In the genomic region with DNA sequence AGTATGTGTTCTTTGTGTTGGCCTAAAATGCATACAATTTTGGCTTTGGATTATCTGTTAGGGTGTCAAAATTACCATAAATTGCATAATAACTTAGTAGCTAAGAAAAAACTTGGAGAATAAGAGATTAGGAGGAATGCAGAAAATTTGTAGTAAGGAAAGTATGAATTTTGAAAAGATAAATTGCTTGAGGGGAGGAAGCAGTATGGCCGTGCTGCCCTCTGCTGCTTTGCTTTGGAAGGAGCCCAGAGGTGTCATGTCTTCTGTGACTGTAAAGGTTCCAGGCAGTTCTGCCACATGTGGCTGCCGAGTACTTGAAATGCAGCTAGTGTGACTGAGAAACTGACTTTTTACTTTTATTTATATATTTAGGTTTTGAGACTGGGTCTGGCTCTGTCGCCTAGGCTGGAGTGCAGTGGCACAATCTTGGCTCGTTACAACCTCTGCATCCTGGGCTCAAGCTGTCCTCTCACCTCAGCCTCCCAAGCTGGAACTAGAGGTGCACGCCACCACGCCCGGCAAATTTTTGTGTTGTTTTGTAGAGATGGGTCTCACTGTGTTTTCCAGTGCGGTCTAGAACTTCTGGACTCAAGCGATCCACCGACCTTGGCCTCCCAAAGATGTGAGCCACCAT, we compare ENCODE assay signal across 1 cellular context.
TF ChIP-seq lines count a peak whose summit lies in the region.

No MANE protein-coding gene starts in this region.

TF ChIP-seq in IMR-90, 13 proteins besides CTCF, POLR2A, EP300 and RAD21:
- TF ChIP-seq SMC3 (IDR thresholded peaks at IDR 0.05; ENCODE audit: low read depth, low read length) = peak; percentile 71
- no peak for TF ChIP-seq FOS (IDR thresholded peaks at IDR 0.05; ENCODE audit: low read depth, low read length)
- no peak for TF ChIP-seq CHD1 (IDR thresholded peaks at IDR 0.05; ENCODE audit: low read depth, low read length)
- TF ChIP-seq CEBPB (IDR thresholded peaks at IDR 0.05; ENCODE audit: low read depth, low read length) = no peak
- TF ChIP-seq BHLHE40 (IDR thresholded peaks at IDR 0.05; ENCODE audit: low read depth, low read length) = no peak
- 0 out of 2 replicates have a peak, but pooled peaks have one; percentile 12 for TF ChIP-seq MXI1 (IDR thresholded peaks at IDR 0.05; ENCODE audit: borderline replicate concordance, low read depth, low read length)
- TF ChIP-seq NFE2L2 (IDR thresholded peaks at IDR 0.05; ENCODE audit: low read depth, low read length) = no peak
- no peak for TF ChIP-seq RFX5 (IDR thresholded peaks at IDR 0.05; ENCODE audit: low read depth, low read length)
- TF ChIP-seq, protein P1, sequence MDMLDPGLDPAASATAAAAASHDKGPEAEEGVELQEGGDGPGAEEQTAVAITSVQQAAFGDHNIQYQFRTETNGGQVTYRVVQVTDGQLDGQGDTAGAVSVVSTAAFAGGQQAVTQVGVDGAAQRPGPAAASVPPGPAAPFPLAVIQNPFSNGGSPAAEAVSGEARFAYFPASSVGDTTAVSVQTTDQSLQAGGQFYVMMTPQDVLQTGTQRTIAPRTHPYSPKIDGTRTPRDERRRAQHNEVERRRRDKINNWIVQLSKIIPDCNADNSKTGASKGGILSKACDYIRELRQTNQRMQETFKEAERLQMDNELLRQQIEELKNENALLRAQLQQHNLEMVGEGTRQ (IDR thresholded peaks at IDR 0.05; ENCODE audit: low read depth, low read length) = no peak
- TF ChIP-seq MAZ (IDR thresholded peaks at IDR 0.05; ENCODE audit: borderline replicate concordance, low read depth, low read length) = no peak
